10 cellular contexts compared by ENCODE assay signal in genomic region chr4:112735474-112735951, GRCh38.
DNase-seq lines count a peak whose midpoint lies in the region; ATAC-seq and TF ChIP-seq lines count a peak whose summit lies in the region.
"Had no signal": no experiment of that assay in that cellular context is flagged by ENCODE, and none has a peak within 500 bp of the region (broad histone marks: within the 10 kb centered on the region; RNA-seq: fewer than 3 reads in every experiment).

No MANE protein-coding gene starts in this region.

- H3K79me2 ChIP-seq in Loucy (ENCODE audit: insufficient read depth, low read length): no peaks in the 10 kb centered on the region

- peak overlapping the region; percentile 65; the same call in 1 of the 2 replicates for H2AFZ ChIP-seq in Loucy (ENCODE audit: low read length)

- H3K27me3 Mint-ChIP-seq in activated CD4-positive, alpha-beta T cell treated with anti-CD3 and anti-CD28 coated beads, Interleukin-2, amount 10 ng/mL, durations not matched to agents 24 days and 14 days: no peaks in the 10 kb centered on the region
- no peaks in the 10 kb centered on the region for H3K27me3 Mint-ChIP-seq in type B pancreatic cell

- peak overlapping the region; percentile 57 for H3K27ac Mint-ChIP-seq in activated CD4-positive, alpha-beta T cell treated with anti-CD3 and anti-CD28 coated beads, Interleukin-2, amount 10 ng/mL, durations not matched to agents 24 days and 14 days
- no peak overlapping the region for H3K27ac Mint-ChIP-seq in type B pancreatic cell

- intact Hi-C loops in activated CD4-positive, alpha-beta T cell treated with anti-CD3 and anti-CD28 coated beads, Interleukin-2, amount 10 ng/mL, durations not matched to agents 24 days and 14 days (cut with micrococcal nuclease): loop anchor here (2.0 to 5.0 kb wide), 2 partner anchors 29 to 538 kb away; no protein-coding TSS in a partner anchor
- intact Hi-C loops in head of caudate nucleus (cut with DNase I): no loop called here

- no peaks in the 10 kb centered on the region for H3K36me3 ChIP-seq in Loucy (ENCODE audit: insufficient read depth, low read length)

- peak; percentile 70 for ATAC-seq in HG02623 (IDR thresholded peaks at IDR 0.05; ENCODE audit: unreplicated experiment)
- ATAC-seq: HCT116 had no signal

- peak; percentile 65 for DNase-seq in activated CD4-positive, alpha-beta T cell treated with anti-CD3 and anti-CD28 coated beads, Interleukin-2, amount 10 ng/mL, durations not matched to agents 24 days and 14 days
- DNase-seq in activated CD4-positive, alpha-beta T cell treated with anti-CD3 and anti-CD28 coated beads for 1 hour: no peak
- DNase-seq in retina: peak; percentile 11
- no peak for DNase-seq in Ammon's horn (ENCODE audit: low spot score)
- no peak for DNase-seq in head of caudate nucleus
- no peak for DNase-seq in type B pancreatic cell (ENCODE audit: extremely low spot score, unreplicated experiment)
- DNase-seq: activated CD8-positive, alpha-beta memory T cell treated with anti-CD3 and anti-CD28 coated beads, Interleukin-2, amount 50 U/mL, for 48 hours had no signal

- peaks cover 14% of the 10 kb centered on the region for H3K4me1 Mint-ChIP-seq in activated CD4-positive, alpha-beta T cell treated with anti-CD3 and anti-CD28 coated beads, Interleukin-2, amount 10 ng/mL, durations not matched to agents 24 days and 14 days
- no peaks in the 10 kb centered on the region for H3K4me1 Mint-ChIP-seq in type B pancreatic cell (ENCODE audit: unreplicated experiment)

- H3K27me3 ChIP-seq in Loucy (ENCODE audit: insufficient read depth, low read length, poor library complexity, severe bottlenecking): no peaks in the 10 kb centered on the region

- no peak overlapping the region for H3K4me3 ChIP-seq in Loucy (ENCODE audit: low read length, poor library complexity, severe bottlenecking)

- no peak overlapping the region for H3K9ac ChIP-seq in Loucy (ENCODE audit: low read depth, low read length, poor library complexity, severe bottlenecking)

- H3K4me2 ChIP-seq in Loucy (ENCODE audit: low read depth, low read length, poor library complexity, severe bottlenecking): peak overlapping the region; percentile 37

- TF ChIP-seq CTCF in Loucy (conservative IDR thresholded peaks at IDR 0.05; ENCODE audit: low read length): no peak
- TF ChIP-seq CTCF in type B pancreatic cell (conservative IDR thresholded peaks at IDR 0.05): no peak

- no peaks in the 10 kb centered on the region for H3K9me3 ChIP-seq in Loucy (ENCODE audit: insufficient read depth, low read depth, low read length)

- no peaks in the 10 kb centered on the region for H3K9me3 Mint-ChIP-seq in activated CD4-positive, alpha-beta T cell treated with anti-CD3 and anti-CD28 coated beads, Interleukin-2, amount 10 ng/mL, durations not matched to agents 24 days and 14 days
- no peaks in the 10 kb centered on the region for H3K9me3 Mint-ChIP-seq in type B pancreatic cell

- H3F3A ChIP-seq in Loucy (ENCODE audit: low read depth): no peaks in the 10 kb centered on the region

- no peak overlapping the region for H3K4me3 Mint-ChIP-seq in activated CD4-positive, alpha-beta T cell treated with anti-CD3 and anti-CD28 coated beads, Interleukin-2, amount 10 ng/mL, durations not matched to agents 24 days and 14 days
- no peak overlapping the region for H3K4me3 Mint-ChIP-seq in type B pancreatic cell

- no peaks in the 10 kb centered on the region for H4K20me1 ChIP-seq in Loucy (ENCODE audit: insufficient read depth, low read length, poor library complexity, severe bottlenecking)

- peaks cover 4% of the 10 kb centered on the region for H3K4me1 ChIP-seq in Loucy (ENCODE audit: insufficient read depth, low read length, poor library complexity, severe bottlenecking)

- no peaks in the 10 kb centered on the region for H3K9me2 ChIP-seq in Loucy (replicated peaks; ENCODE audit: low read depth, low read length)

- no peaks in the 10 kb centered on the region for H3K36me3 Mint-ChIP-seq in activated CD4-positive, alpha-beta T cell treated with anti-CD3 and anti-CD28 coated beads, Interleukin-2, amount 10 ng/mL, durations not matched to agents 24 days and 14 days (ENCODE audit: low read depth)
- no peaks in the 10 kb centered on the region for H3K36me3 Mint-ChIP-seq in type B pancreatic cell

Comparison
In these comparisons a context has a peak if more than half of its experiments do, and no peak if none do; other contexts are left out.
1. DNase-seq: peak in activated CD4-positive, alpha-beta T cell treated with anti-CD3 and anti-CD28 coated beads, Interleukin-2, amount 10 ng/mL, durations not matched to agents 24 days and 14 days (single experiment) and retina (single experiment); none in activated CD4-positive, alpha-beta T cell treated with anti-CD3 and anti-CD28 coated beads for 1 hour (single experiment), Ammon's horn (single experiment), head of caudate nucleus (0 of 42) and type B pancreatic cell (single experiment).